In the genomic region with DNA sequence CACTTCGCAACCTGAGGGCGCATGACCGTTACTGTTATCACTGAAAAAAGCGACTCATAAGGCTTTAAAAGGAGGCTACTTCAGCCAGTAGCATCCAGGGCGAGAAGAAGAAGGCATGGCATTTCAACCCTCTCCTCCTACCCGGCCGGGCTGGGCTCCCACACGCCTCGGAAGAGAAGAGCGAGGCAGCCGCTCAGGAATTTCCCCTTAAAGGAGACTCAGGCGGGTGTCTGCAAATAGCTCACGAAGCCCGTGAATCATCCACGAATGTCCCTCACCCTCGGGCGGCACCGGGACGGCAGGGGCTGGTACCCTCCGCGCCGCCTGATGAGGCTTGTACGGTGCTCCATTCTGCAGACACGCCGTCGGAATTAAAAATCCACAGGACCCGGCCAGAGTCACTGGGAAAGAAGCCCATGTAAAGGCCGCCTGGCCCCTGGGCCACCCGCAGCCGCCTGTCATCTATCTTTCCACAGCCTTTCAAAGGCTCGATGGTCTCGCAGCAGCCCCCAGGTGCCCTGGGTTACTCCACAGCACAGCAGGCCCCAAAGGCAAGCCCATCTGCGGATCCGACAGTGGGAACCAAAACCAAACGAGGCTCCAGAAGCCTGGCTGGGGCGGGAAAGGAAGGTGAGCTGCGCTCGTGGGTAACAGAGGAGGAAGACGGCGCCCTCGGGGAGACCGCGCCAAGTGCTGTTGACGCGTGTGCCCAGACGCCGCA, we compare ENCODE assay signal across 12 cellular contexts. TPM values are rescaled to one million over a fixed set of nuclear protein-coding genes. Genes with fewer than 3 reads are reported as not detected.
A peak's percentile ranks its signal among the peaks of the same experiment; 100 is the strongest.
DNase-seq lines count a peak whose midpoint lies in the region; ATAC-seq and TF ChIP-seq lines count a peak whose summit lies in the region.
"Had no signal": no experiment of that assay in that cellular context is flagged by ENCODE, and none has a peak within 500 bp of the region (broad histone marks: within the 10 kb centered on the region; RNA-seq: fewer than 3 reads in every experiment).

No MANE protein-coding gene starts in this region.

- in situ Hi-C loops in transverse colon (cut with MboI; ENCODE audit: low pct_ligation_motif_present in 1 of 4, low pct_unique_long_range_greater_than_20kb in 1 of 4, low sequenced_read_pairs in 3 of 4): no loop called here

- H3K4me1 ChIP-seq in left ventricle myocardium inferior (peaks cover 89% of the 10 kb centered on the region), right cardiac atrium (ENCODE audit: control insufficient read depth, insufficient read depth, low read length) (peaks cover 28% of the 10 kb centered on the region), adipocyte (ENCODE audit: control insufficient read depth, insufficient read depth, low read length) (peaks cover 30% of the 10 kb centered on the region), transverse colon (peaks cover 32 to 48% (median 37%) of the 10 kb centered on the region in 4 donors)

- no peak for TF ChIP-seq CTCF in left ventricle myocardium inferior (IDR thresholded peaks at IDR 0.05; ENCODE audit: borderline replicate concordance)
- TF ChIP-seq CTCF in transverse colon (IDR thresholded peaks at IDR 0.05): no peak

- DNase-seq in left ventricle myocardium inferior (no peak), right cardiac atrium (no peak), adipocyte (ENCODE audit: low read depth) (peak; percentile 19), kidney glomerular epithelial cell (lab: John Stamatoyannopoulos, UW) (peak; percentile 31), transverse colon (no peak)
- no peak for DNase-seq in stimulated activated CD4-positive, alpha-beta T cell treated with anti-CD3 and anti-CD28 coated beads, Interleukin-4, amount 100 ng/mL, for 24 hours
- DNase-seq: Caco-2; central memory CD4-positive, alpha-beta T cell; NCI-H146; stimulated activated CD4-positive, alpha-beta T cell treated with anti-CD3 and anti-CD28 coated beads, Interleukin-4, amount 100 ng/mL, for 1 hour had no signal

- intact Hi-C loops in left ventricle myocardium inferior (cut with micrococcal nuclease) (no loop called here), right cardiac atrium (cut with DNase I) (no loop called here), transverse colon (cut with DNase I; ENCODE audit: low total_unique reads) (no loop called here)

- H3K27me3 ChIP-seq in left ventricle myocardium inferior (ENCODE audit: low read depth) (no peaks in the 10 kb centered on the region), right cardiac atrium (ENCODE audit: control insufficient read depth, insufficient read depth) (no peaks in the 10 kb centered on the region), adipocyte (replicated peaks; ENCODE audit: control insufficient read depth, insufficient read depth, low read length) (no peaks in the 10 kb centered on the region), transverse colon (no peaks in the 10 kb centered on the region)

- H3K4me3 ChIP-seq in left ventricle myocardium inferior (peak overlapping the region; percentile 58), right cardiac atrium (ENCODE audit: low read length) (no peak overlapping the region), adipocyte (ENCODE audit: low read length) (no peak overlapping the region), transverse colon (no peak overlapping the region)

- H3K27ac ChIP-seq in left ventricle myocardium inferior (replicated peaks): peak overlapping the region; percentile 98
- H3K27ac ChIP-seq in right cardiac atrium (ENCODE audit: low read length): no peak overlapping the region
- H3K27ac ChIP-seq in transverse colon: peak overlapping the region in 3 of 4 donors; percentile 12 to 19 (median 14)

- no peak overlapping the region for H3K9ac ChIP-seq in adipocyte (ENCODE audit: low read length)

- H3K36me3 ChIP-seq in left ventricle myocardium inferior: peaks cover 21% of the 10 kb centered on the region
- H3K36me3 ChIP-seq in adipocyte (ENCODE audit: control insufficient read depth, insufficient read depth, low read length, severe bottlenecking): no peaks in the 10 kb centered on the region
- H3K36me3 ChIP-seq in transverse colon: no peaks in the 10 kb centered on the region

- H3K9me3 ChIP-seq in left ventricle myocardium inferior (replicated peaks): no peaks in the 10 kb centered on the region
- H3K9me3 ChIP-seq in right cardiac atrium (ENCODE audit: control insufficient read depth, low read length): no peaks in the 10 kb centered on the region
- H3K9me3 ChIP-seq in adipocyte (ENCODE audit: control insufficient read depth, low read length): no peaks in the 10 kb centered on the region
- H3K9me3 ChIP-seq in transverse colon: no peaks in the 10 kb centered on the region
- H3K9me3 ChIP-seq: Caco-2 had no signal

- TF ChIP-seq EP300 in transverse colon (IDR thresholded peaks at IDR 0.05; ENCODE audit: low read depth): no peak

- 69% methylated on average over 47 of the region's 47 CpGs for WGBS in right cardiac atrium
- WGBS in transverse colon (ENCODE audit: low coverage in 1 of 2), 2 donors: 82% methylated on average over 47 of the region's 47 CpGs; no CpG with 5 or more reads in 1 of the 2 donors

- ATAC-seq in right cardiac atrium: no peak
- ATAC-seq in GM21528 (IDR thresholded peaks at IDR 0.05; ENCODE audit: low FRiP score, unreplicated experiment): no peak
- no peak for ATAC-seq in GM18868 (IDR thresholded peaks at IDR 0.05; ENCODE audit: unreplicated experiment)

- no peak for TF ChIP-seq POLR2A in transverse colon (IDR thresholded peaks at IDR 0.05)

RNA-seq across cellular contexts. Expression of a gene that starts 11.8 kb away (rescaled TPM):
- total RNA-seq in left ventricle myocardium inferior (140 TPM), right cardiac atrium (10 to 100 TPM; 57.2 to 80.5 (median 65.6) TPM), transverse colon (100 to 1,000 TPM in 1 of 4 donors, 10 to 100 TPM in 3; 60.7 to 144 (median 61.4) TPM)
- 28.5 TPM for polyA plus RNA-seq in right cardiac atrium

Comparison
In these comparisons a context has a peak if more than half of its experiments do, and no peak if none do; other contexts are left out.
1. DNase-seq: peak in adipocyte (single experiment) and kidney glomerular epithelial cell (single experiment); none in left ventricle myocardium inferior (single experiment), right cardiac atrium (0 of 3), transverse colon (single experiment) and stimulated activated CD4-positive, alpha-beta T cell treated with anti-CD3 and anti-CD28 coated beads, Interleukin-4, amount 100 ng/mL, for 24 hours (single experiment).